12 cellular contexts compared by ENCODE assay signal in genomic region chr3:52121813-52122212, GRCh38. TPM values are rescaled to one million over a fixed set of nuclear protein-coding genes. Genes with fewer than 3 reads are reported as not detected.
A peak's percentile ranks its signal among the peaks of the same experiment; 100 is the strongest.
DNase-seq lines count a peak whose midpoint lies in the region; ATAC-seq, FAIRE-seq and TF ChIP-seq lines count a peak whose summit lies in the region.
"Had no signal": no experiment of that assay in that cellular context is flagged by ENCODE, and none has a peak within 500 bp of the region (broad histone marks: within the 10 kb centered on the region; RNA-seq: fewer than 3 reads in every experiment).

No MANE protein-coding gene starts in this region.

- CTCF ChIA-PET in A673 (lab: Charles Lee) = no interaction called here

- in situ Hi-C loops in gastrocnemius medialis (cut with MboI; ENCODE audit: low sequenced_read_pairs in 4 of 4) = no loop called here

- POLR2A ChIA-PET in A673 (lab: Charles Lee; ENCODE audit: low non-redundant PET) = no interaction called here

- no peak for TF ChIP-seq CTCF in gastrocnemius medialis (IDR thresholded peaks at IDR 0.05 in 4 of 5, conservative IDR thresholded peaks at IDR 0.05 in 1 of 5)
- TF ChIP-seq CTCF in A673 (conservative IDR thresholded peaks at IDR 0.05; ENCODE audit: low read depth, low read length) = no peak

- BruUV-seq in A673 (replicated peaks; lab: Mats Ljungman, UMichigan) = no TSS peak

- ATAC-seq in gastrocnemius medialis = no peak
- ATAC-seq: Panc1 had no signal

- H3K9me3 ChIP-seq in gastrocnemius medialis (no peaks in the 10 kb centered on the region), A673 (ENCODE audit: low read depth, low read length, poor library complexity, severe bottlenecking) (no peaks in the 10 kb centered on the region)

- H3K27ac ChIP-seq in gastrocnemius medialis (peak overlapping the region; percentile 54 to 68 (median 63)), A673 (ENCODE audit: low read depth, low read length, poor library complexity, severe bottlenecking) (no peak overlapping the region)

- no peak for DNase-seq in GM12891 (ENCODE audit: insufficient read length, low spot score)
- DNase-seq in OCI-M1 (lab: John Stamatoyannopoulos, UW) = peak; percentile 12
- peak; percentile 48 for DNase-seq in globus pallidus (ENCODE audit: low spot score)
- DNase-seq in gastrocnemius medialis = no peak
- DNase-seq in A673 (ENCODE audit: low spot score) = no peak
- DNase-seq in NCI-H2171 (lab: John Stamatoyannopoulos, UW) = no peak
- DNase-seq in activated effector memory CD4-positive, alpha-beta T cell treated with anti-CD3 and anti-CD28 coated beads, Interleukin-2, amount 50 U/mL, for 16 hours = no peak
- DNase-seq in DMS53 treated with DMSO at 0.1 percent for 48 hours (lab: John Stamatoyannopoulos, UW; ENCODE audit: unreplicated experiment) = no peak
- DNase-seq: activated CD4-positive, alpha-beta T cell treated with anti-CD3 and anti-CD28 coated beads, Interleukin-2, amount 50 U/mL, for 1 hour; NCI-H2081 treated with DMSO at 0.1 percent for 48 hours; stimulated activated naive CD4-positive, alpha-beta T cell had no signal

- H3K4me3 ChIP-seq in gastrocnemius medialis (no peak overlapping the region), A673 (ENCODE audit: low read depth, low read length, poor library complexity, severe bottlenecking) (no peak overlapping the region)

- FAIRE-seq in GM12891 (lab: Jason Lieb, UNC) = peak; percentile 66

- H3K36me3 ChIP-seq in gastrocnemius medialis (no peaks in the 10 kb centered on the region), A673 (ENCODE audit: insufficient read depth, low read length, poor library complexity, severe bottlenecking) (peaks cover 2% of the 10 kb centered on the region)

- intact Hi-C loops in gastrocnemius medialis (cut with DNase I; ENCODE audit: low total_unique reads) (loop anchor here (2.0 kb wide), 1 partner anchor 51 kb away; no protein-coding TSS in a partner anchor), A673 (cut with micrococcal nuclease; ENCODE audit: unreplicated experiment) (no loop called here)

- H3K4me1 ChIP-seq in gastrocnemius medialis = peaks cover 4 to 20% of the 10 kb centered on the region in 2 donors
- no peaks in the 10 kb centered on the region for H3K4me1 ChIP-seq in A673 (ENCODE audit: insufficient read depth, low read length, poor library complexity, severe bottlenecking)

- TF ChIP-seq POLR2A in GM12891 (IDR thresholded peaks at IDR 0.05; ENCODE audit: low read depth, low read length) (no peak), gastrocnemius medialis (IDR thresholded peaks at IDR 0.05) (no peak)

- H3K27me3 ChIP-seq in gastrocnemius medialis = no peaks in the 10 kb centered on the region
- no peaks in the 10 kb centered on the region for H3K27me3 ChIP-seq in A673 (replicated peaks; ENCODE audit: insufficient read depth, low read depth, low read length, poor library complexity)

TF ChIP-seq in GM12891, 5 proteins besides CTCF, POLR2A, EP300 and RAD21:
- TF ChIP-seq TAF1 (IDR thresholded peaks at IDR 0.05; ENCODE audit: low read depth, low read length) (no peak), SPI1 (IDR thresholded peaks at IDR 0.05; ENCODE audit: low read depth, low read length) (peak; percentile 83), POLR2AphosphoS5 (IDR thresholded peaks at IDR 0.05; ENCODE audit: low read depth, low read length) (no peak)

RNA-seq across cellular contexts. Expression of gene POC1A, which starts 32.4 kb away (rescaled TPM):
- 10.3 TPM for polyA plus RNA-seq in GM12891 (2012; ENCODE audit: low read depth, missing spikeins)
- total RNA-seq in gastrocnemius medialis (1 to 10 TPM in 1 of 4 donors, under 1 TPM in 3; 0.51 to 3.2 (median 0.81) TPM), A673 (2021) (16.1 and 17.8 TPM in 2 replicates)

Comparison
In these comparisons a context has a peak if more than half of its experiments do, and no peak if none do; other contexts are left out.
1. DNase-seq: peak in OCI-M1 (single experiment) and globus pallidus (single experiment); none in GM12891 (single experiment), gastrocnemius medialis (0 of 2), A673 (single experiment), NCI-H2171 (single experiment), activated effector memory CD4-positive, alpha-beta T cell treated with anti-CD3 and anti-CD28 coated beads, Interleukin-2, amount 50 U/mL, for 16 hours (single experiment) and DMS53 treated with DMSO at 0.1 percent for 48 hours (single experiment).